8 cellular contexts compared by ENCODE assay signal in genomic region chr21:45950740-45951515, GRCh38. TPM values are rescaled to one million over a fixed set of nuclear protein-coding genes. Genes with fewer than 3 reads are reported as not detected.
A peak's percentile ranks its signal among the peaks of the same experiment; 100 is the strongest.
DNase-seq lines count a peak whose midpoint lies in the region; ATAC-seq, FAIRE-seq and TF ChIP-seq lines count a peak whose summit lies in the region.

No MANE protein-coding gene starts in this region.

- no peak for TF ChIP-seq POLR2A in H54 (IDR thresholded peaks at IDR 0.05; ENCODE audit: low read depth, low read length)
- TF ChIP-seq POLR2A in stomach (IDR thresholded peaks at IDR 0.05), result no peak

- 34 to 43% (median 38%) methylated on average over 19 to 21 of the region's 21 CpGs for whole genome bisulfite sequencing in stomach, 5 donors

- peak overlapping the region in 1 of 5 donors; percentile 40 for H3K27ac ChIP-seq in stomach

- H3K4me3 ChIP-seq in stomach, result no peak overlapping the region

- TF ChIP-seq EP300 in stomach (IDR thresholded peaks at IDR 0.05), result no peak

- intact Hi-C loops in left cardiac atrium (cut with DNase I), result no loop called here
- intact Hi-C loops in stomach (cut with DNase I; ENCODE audit: low total_unique reads), result no loop called here

- peaks cover 12 to 41% (median 24%) of the 10 kb centered on the region in 4 donors for H3K4me1 ChIP-seq in stomach

- no peak for TF ChIP-seq CTCF in stomach (IDR thresholded peaks at IDR 0.05)

- no peak for FAIRE-seq in H54 (lab: Jason Lieb, UNC)

- DNase-seq in H54 (ENCODE audit: insufficient read length, low spot score) (peak; percentile 94), RPMI8226 (peak; percentile 72), left cardiac atrium (peak; percentile 72), stomach (peak; percentile 50), NCI-H2029 treated with DMSO at 0.1 percent for 48 hours (lab: John Stamatoyannopoulos, UW) (no peak)
- no peak for DNase-seq in activated T-cell treated with anti-CD3 and anti-CD28 coated beads, Interleukin-2, amount 50 U/mL, for 48 hours
- DNase-seq in stimulated activated CD4-positive, alpha-beta T cell treated with anti-CD3 and anti-CD28 coated beads, Interleukin-2, amount 100 ng/mL, for 48 hours, result no peak

- no peaks in the 10 kb centered on the region for H3K9me3 ChIP-seq in stomach

- H3K27me3 ChIP-seq in stomach, result peaks cover 0 to 27% (median 0%) of the 10 kb centered on the region in 3 donors

- ATAC-seq in left cardiac atrium (peak; percentile 72 to 86), HG02852 (IDR thresholded peaks at IDR 0.05; ENCODE audit: unreplicated experiment) (no peak)

- no peaks in the 10 kb centered on the region for H3K36me3 ChIP-seq in stomach

RNA-seq across cellular contexts. Expression of gene COL6A1, which starts 30.6 kb away (rescaled TPM):
- 100 to 1,000 TPM; 244 to 247 TPM for total RNA-seq in left cardiac atrium
- total RNA-seq in stomach, result 100 to 1,000 TPM; 147 to 756 (median 342) TPM
- polyA plus RNA-seq in stomach, result 100 to 1,000 TPM in 1 of 3 donors, 10 to 100 TPM in 2; 63.2 to 174 (median 73.6) TPM

Comparison
In these comparisons a context has a peak if more than half of its experiments do, and no peak if none do; other contexts are left out.
1. DNase-seq: peak in H54 (single experiment), RPMI8226 (single experiment), left cardiac atrium (single experiment) and stomach (single experiment); none in NCI-H2029 treated with DMSO at 0.1 percent for 48 hours (single experiment), activated T-cell treated with anti-CD3 and anti-CD28 coated beads, Interleukin-2, amount 50 U/mL, for 48 hours (0 of 2) and stimulated activated CD4-positive, alpha-beta T cell treated with anti-CD3 and anti-CD28 coated beads, Interleukin-2, amount 100 ng/mL, for 48 hours (0 of 2).